ENCODE assay signal across 8 cellular contexts in the genomic region with DNA sequence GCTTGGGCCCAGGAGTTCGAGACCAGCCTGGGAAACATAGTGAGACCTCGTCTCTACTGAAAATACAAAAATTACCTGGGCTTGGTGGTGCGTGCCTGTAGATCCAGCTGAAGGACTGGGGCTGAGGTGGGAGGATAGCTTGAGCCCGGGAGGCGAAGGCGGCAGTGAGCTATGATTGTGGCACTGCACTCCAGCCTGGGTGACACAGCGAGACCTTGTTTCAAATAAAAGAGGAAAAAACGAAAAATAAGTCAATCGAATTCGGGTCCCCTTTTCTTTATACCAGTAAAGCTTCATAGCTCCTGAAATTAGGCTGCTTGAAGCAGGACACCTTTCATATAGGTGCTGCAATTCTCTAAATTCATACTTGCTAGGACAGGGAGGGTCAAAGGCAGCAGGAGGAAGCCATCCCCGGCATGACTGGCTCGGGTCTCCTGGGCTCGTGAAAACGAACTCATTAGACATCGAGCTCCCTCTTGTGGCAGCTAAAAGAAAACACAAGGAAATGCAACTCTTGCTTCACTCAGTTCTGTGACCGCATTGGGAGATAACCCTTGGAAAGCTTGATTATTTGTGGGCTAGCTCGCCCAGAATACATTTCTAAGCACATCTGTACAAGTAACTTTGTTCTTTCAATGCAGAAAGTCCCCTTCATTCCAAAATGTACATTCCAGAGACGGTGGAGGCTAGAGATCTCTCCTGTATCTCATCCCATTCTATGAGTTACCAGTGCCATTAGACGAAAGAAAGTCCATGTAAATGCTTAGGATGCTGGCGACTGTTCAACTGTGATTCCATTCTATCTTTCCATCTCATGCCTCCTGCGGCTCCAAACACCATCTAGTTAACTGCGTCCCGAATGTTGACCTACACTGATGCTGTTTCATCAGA. TPM values are rescaled to one million over a fixed set of nuclear protein-coding genes. Genes with fewer than 3 reads are reported as not detected.
DNase-seq lines count a peak whose midpoint lies in the region; ATAC-seq and TF ChIP-seq lines count a peak whose summit lies in the region.

No MANE protein-coding gene starts in this region.

- no peaks in the 10 kb centered on the region for H3K9me3 ChIP-seq in BE2C
- no peaks in the 10 kb centered on the region for H3K9me3 ChIP-seq in H9 (ENCODE audit: control insufficient read depth, low read depth, low read length)

- no peaks in the 10 kb centered on the region for H3K36me3 Mint-ChIP-seq in H9 (ENCODE audit: insufficient read depth in 1 of 3, low read depth in 3 of 3)
- no peaks in the 10 kb centered on the region for H3K36me3 Mint-ChIP-seq in mesothelial cell of epicardium

- peaks cover 3% of the 10 kb centered on the region for H3K27me3 ChIP-seq in BE2C
- no peaks in the 10 kb centered on the region for H3K27me3 ChIP-seq in H9 (ENCODE audit: insufficient read depth, low read length)

- H3K4me1 Mint-ChIP-seq in H9 (peaks cover 0 to 6% of the 10 kb centered on the region in 2 experiments; a peak in 2 of 4 replicates), mesothelial cell of epicardium (no peaks in the 10 kb centered on the region)

- H3K4me3 ChIP-seq in BE2C (ENCODE audit: low read depth, low read length), result no peak overlapping the region

- no peaks in the 10 kb centered on the region for H3K79me1 ChIP-seq in H9 (ENCODE audit: insufficient read depth, low read depth, low read length, poor library complexity, severe bottlenecking)

- H3K4me3 Mint-ChIP-seq in H9 (no peak overlapping the region; a peak in 1 of 5 replicates), mesothelial cell of epicardium (no peak overlapping the region)

- H2AK5ac ChIP-seq in H9 (ENCODE audit: insufficient read length, low read length), result no peak overlapping the region

- H3K79me2 ChIP-seq in H9 (ENCODE audit: insufficient read depth, low read length), result no peaks in the 10 kb centered on the region

- peaks cover 50% of the 10 kb centered on the region for H3K27me3 Mint-ChIP-seq in H9 (ENCODE audit: low read depth)
- peaks cover 26% of the 10 kb centered on the region for H3K27me3 Mint-ChIP-seq in mesothelial cell of epicardium (ENCODE audit: low read depth)

- H3T11ph ChIP-seq in H9 (ENCODE audit: low read length), result no peak overlapping the region

- H4K91ac ChIP-seq in H9 (ENCODE audit: insufficient read length, low read depth, low read length), result no peak overlapping the region

- no peak for ATAC-seq in HG03378 (IDR thresholded peaks at IDR 0.05; ENCODE audit: unreplicated experiment)

- no peak overlapping the region for H2BK20ac ChIP-seq in H9 (ENCODE audit: low read depth, low read length, poor library complexity, severe bottlenecking)

- no peak overlapping the region for H2BK120ac ChIP-seq in H9 (ENCODE audit: low read depth, low read length, poor library complexity, severe bottlenecking)

- H3K4ac ChIP-seq in H9 (ENCODE audit: low read depth, low read length), result no peak overlapping the region

- peak; percentile 75 for TF ChIP-seq CTCF in BE2C (IDR thresholded peaks at IDR 0.05; ENCODE audit: low read depth, low read length)
- peak; percentile 84 for TF ChIP-seq CTCF in H9 (conservative IDR thresholded peaks at IDR 0.05)
- TF ChIP-seq CTCF in mesothelial cell of epicardium (IDR thresholded peaks at IDR 0.05; ENCODE audit: unreplicated experiment), result peak; percentile 80

- H3K9me3 Mint-ChIP-seq in H9, result peaks cover 6 to 65% of the 10 kb centered on the region in 2 experiments
- H3K9me3 Mint-ChIP-seq in mesothelial cell of epicardium, result peaks cover 3% of the 10 kb centered on the region

- H3K4me2 ChIP-seq in H9 (ENCODE audit: insufficient read depth, insufficient read length, low read length), result no peak overlapping the region

- H2BK12ac ChIP-seq in H9 (ENCODE audit: insufficient read length, low read depth, low read length), result no peak overlapping the region

- no peaks in the 10 kb centered on the region for H3K36me3 ChIP-seq in BE2C

- no peak overlapping the region for H3K9ac ChIP-seq in H9 (ENCODE audit: extremely low read depth, insufficient read length, low read length)

- peak overlapping the region in 1 of 3 experiments; percentile 79; a peak in 2 of 7 replicates for H3K27ac Mint-ChIP-seq in H9
- H3K27ac Mint-ChIP-seq in mesothelial cell of epicardium, result no peak overlapping the region

- H3K4me1 ChIP-seq in BE2C (no peaks in the 10 kb centered on the region), H9 (ENCODE audit: insufficient read depth, low read length) (no peaks in the 10 kb centered on the region)

- H3K14ac ChIP-seq in H9 (ENCODE audit: insufficient read depth, low read length), result no peak overlapping the region

- H3K27ac ChIP-seq in H9 (ENCODE audit: insufficient read length, low read depth, low read length) (no peak overlapping the region), epithelial cell of prostate (no peak overlapping the region)

- no peak overlapping the region for H2BK5ac ChIP-seq in H9 (ENCODE audit: insufficient read length, low read length)

- no peaks in the 10 kb centered on the region for H4K20me1 ChIP-seq in H9 (ENCODE audit: control insufficient read depth, insufficient read depth, insufficient read length)

- peak overlapping the region; percentile 71 for H2AFZ ChIP-seq in H9 (ENCODE audit: low read length)

- DNase-seq in BE2C (peak; percentile 67), H9 (peak; percentile 72), NCI-H526 treated with DMSO at 0.1 percent for 48 hours (lab: John Stamatoyannopoulos, UW) (peak; percentile 86), epithelial cell of prostate (ENCODE audit: low read depth, low spot score) (peak; percentile 49), mesothelial cell of epicardium (ENCODE audit: low spot score in 2 of 2, unreplicated experiment in 2 of 2) (peak; percentile 28 to 54)
- DNase-seq in activated CD4-positive, alpha-beta T cell treated with anti-CD3 and anti-CD28 coated beads, Interleukin-2, amount 50 U/mL, for 24 hours (ENCODE audit: low read depth in 1 of 2, low spot score in 1 of 2), result peak; percentile 10 to 28
- peak; percentile 4 for DNase-seq in stimulated activated naive CD4-positive, alpha-beta T cell treated with Interleukin-2 at 50 U/mL for 16 hours (lab: John Stamatoyannopoulos, UW)

- H4K5ac ChIP-seq in H9 (ENCODE audit: insufficient read length, low read depth, low read length), result no peak overlapping the region

- H2BK15ac ChIP-seq in H9 (ENCODE audit: low read depth, low read length), result no peak overlapping the region

- WGBS in H9 (ENCODE audit: extremely low coverage, insufficient read length, low lambda C conversion rate), result no CpG with 5 or more reads among the region's 23 CpGs

- H4K8ac ChIP-seq in H9 (replicated peaks; ENCODE audit: insufficient read length, low read depth, low read length), result no peak overlapping the region

- no peak overlapping the region for H3K56ac ChIP-seq in H9 (ENCODE audit: insufficient read length, low read depth, low read length)

- no peaks in the 10 kb centered on the region for H3K23me2 ChIP-seq in H9 (ENCODE audit: insufficient read length, low read depth, low read length, poor library complexity, severe bottlenecking)

- H3K18ac ChIP-seq in H9 (ENCODE audit: insufficient read length, low read depth, low read length), result no peak overlapping the region

- H3K23ac ChIP-seq in H9 (ENCODE audit: insufficient read length, low read depth, low read length), result no peak overlapping the region

RNA-seq across cellular contexts. Expression of a gene that starts 16.8 kb away (rescaled TPM):
- polyA plus RNA-seq in BE2C (2012; ENCODE audit: insufficient read depth, insufficient read length, low read depth), result not detected
- total RNA-seq in H9 (2021) (not detected in 2 replicates), mesothelial cell of epicardium (not detected in 3 replicates)

RNA-seq across cellular contexts. Expression of a gene that starts 17.1 kb away (rescaled TPM):
- polyA plus RNA-seq in BE2C (2012; ENCODE audit: insufficient read depth, insufficient read length, low read depth), result not detected
- total RNA-seq in H9 (2021) (not detected in 2 replicates), mesothelial cell of epicardium (not detected in 3 replicates)

RNA-seq across cellular contexts. Expression of a gene that starts 26.1 kb away (rescaled TPM):
- 0.77 TPM for polyA plus RNA-seq in BE2C (2012; ENCODE audit: insufficient read depth, insufficient read length, low read depth)
- total RNA-seq in H9 (2021) (not detected in 2 replicates), mesothelial cell of epicardium (not detected in 3 replicates)

RNA-seq across cellular contexts. Expression of a gene that starts 54.0 kb away (rescaled TPM):
- polyA plus RNA-seq in BE2C (2012; ENCODE audit: insufficient read depth, insufficient read length, low read depth), result not detected
- 0.53 and 0.70 TPM in 2 replicates for total RNA-seq in H9 (2021)
- 0.32 to 0.58 TPM (median 0.44 TPM) in 3 replicates for total RNA-seq in mesothelial cell of epicardium

Comparison
In these comparisons a context has a peak if more than half of its experiments do, and no peak if none do; other contexts are left out.
1. DNase-seq: peak in every context shown above with its lines; median percentile 86 in NCI-H526 treated with DMSO at 0.1 percent for 48 hours; 72 in H9; 67 in BE2C; 49 in epithelial cell of prostate; 41 in mesothelial cell of epicardium; 19 in activated CD4-positive, alpha-beta T cell treated with anti-CD3 and anti-CD28 coated beads, Interleukin-2, amount 50 U/mL, for 24 hours; 4 in stimulated activated naive CD4-positive, alpha-beta T cell treated with Interleukin-2 at 50 U/mL for 16 hours.